Comparison of ENCODE assay signal across 20 cellular contexts in the genomic region with DNA sequence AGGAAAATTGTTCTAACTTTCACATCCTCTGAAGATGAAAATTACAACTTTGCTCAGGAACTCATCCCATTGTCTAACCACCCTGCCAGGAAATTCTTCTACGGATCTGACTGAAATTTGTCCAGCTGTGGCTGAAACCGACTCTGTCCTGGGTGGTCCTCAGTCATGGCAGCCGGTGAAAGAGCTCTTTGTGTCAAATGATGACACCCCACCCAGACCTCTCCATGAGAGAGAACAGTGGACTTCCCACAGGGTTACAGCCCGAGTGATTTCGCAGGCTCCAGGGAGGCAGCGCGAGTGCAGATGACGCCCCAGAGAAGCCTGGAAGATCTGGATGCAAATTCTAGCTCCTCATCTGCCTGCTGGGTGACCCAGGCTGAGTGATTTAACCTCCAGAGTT.
A peak's percentile ranks its signal among the peaks of the same experiment; 100 is the strongest.
DNase-seq lines count a peak whose midpoint lies in the region; ATAC-seq and TF ChIP-seq lines count a peak whose summit lies in the region.
"Had no signal": no experiment of that assay in that cellular context is flagged by ENCODE, and none has a peak within 500 bp of the region (broad histone marks: within the 10 kb centered on the region; RNA-seq: fewer than 3 reads in every experiment).

No MANE protein-coding gene starts in this region.

- DNase-seq in Right ventricle myocardium inferior (ENCODE audit: missing footprints) (no peak), right atrium auricular region (ENCODE audit: low spot score) (no peak), left ventricle myocardium superior (no peak), left ventricle myocardium inferior (no peak), neural crest cell (ENCODE audit: low read depth, low spot score) (peak; percentile 3), sciatic nerve (ENCODE audit: low spot score) (no peak), hepatic stellate cell (ENCODE audit: low spot score) (no peak)
- no peak for DNase-seq in naive thymus-derived CD8-positive, alpha-beta T cell
- DNase-seq: Caco-2; CD4-positive, CD25-positive, alpha-beta regulatory T cell; CD8-positive, alpha-beta T cell; DMS153; DND-41; GOT3; HFFc6 had no signal

- no peaks in the 10 kb centered on the region for H3K27me3 Mint-ChIP-seq in neural crest cell (ENCODE audit: low read depth)
- peaks cover 0 to 6% (median 0%) of the 10 kb centered on the region in 5 donors for H3K27me3 Mint-ChIP-seq in naive thymus-derived CD8-positive, alpha-beta T cell
- H3K27me3 Mint-ChIP-seq: CD4-positive, CD25-positive, alpha-beta regulatory T cell had no signal

- ATAC-seq in Right ventricle myocardium inferior, result peak; percentile 47
- ATAC-seq in left ventricle myocardium superior, result peak; percentile 52
- ATAC-seq in sciatic nerve, result peak; percentile 92
- no peak for ATAC-seq in naive thymus-derived CD8-positive, alpha-beta T cell
- ATAC-seq: CD8-positive, alpha-beta T cell had no signal

- TF ChIP-seq CTCF in right atrium auricular region (IDR thresholded peaks at IDR 0.05), result no peak
- no peak for TF ChIP-seq CTCF in left ventricle myocardium inferior (IDR thresholded peaks at IDR 0.05; ENCODE audit: borderline replicate concordance)
- TF ChIP-seq CTCF in neural crest cell (conservative IDR thresholded peaks at IDR 0.05), result no peak

- peak overlapping the region; percentile 2 for H3K27ac Mint-ChIP-seq in neural crest cell (ENCODE audit: unreplicated experiment)
- peak overlapping the region in 2 of 10 donors; percentile 42 to 48 for H3K27ac Mint-ChIP-seq in naive thymus-derived CD8-positive, alpha-beta T cell
- H3K27ac Mint-ChIP-seq: B cell; CD4-positive, CD25-positive, alpha-beta regulatory T cell; CD8-positive, alpha-beta T cell; HFFc6 had no signal

- peaks cover 12% of the 10 kb centered on the region for H3K4me1 Mint-ChIP-seq in neural crest cell
- peaks cover 0 to 6% (median 3%) of the 10 kb centered on the region in 4 donors for H3K4me1 Mint-ChIP-seq in naive thymus-derived CD8-positive, alpha-beta T cell

- H3K36me3 ChIP-seq in right atrium auricular region (no peaks in the 10 kb centered on the region), left ventricle myocardium inferior (no peaks in the 10 kb centered on the region)
- H3K36me3 ChIP-seq: BLaER1, HAP-1 had no signal

- no peaks in the 10 kb centered on the region for H3K36me3 Mint-ChIP-seq in neural crest cell (ENCODE audit: low read depth)
- peaks cover 0 to 8% (median 0%) of the 10 kb centered on the region in 3 donors for H3K36me3 Mint-ChIP-seq in naive thymus-derived CD8-positive, alpha-beta T cell
- H3K36me3 Mint-ChIP-seq: CD4-positive, CD25-positive, alpha-beta regulatory T cell; CD8-positive, alpha-beta T cell had no signal

- H3K4me3 ChIP-seq in right atrium auricular region (no peak overlapping the region), left ventricle myocardium inferior (no peak overlapping the region)
- H3K4me3 ChIP-seq: BLaER1, HAP-1 had no signal

- H3K4me1 ChIP-seq in right atrium auricular region (no peaks in the 10 kb centered on the region), left ventricle myocardium inferior (no peaks in the 10 kb centered on the region)
- H3K4me1 ChIP-seq: BLaER1, Caco-2, HAP-1 had no signal

- no peaks in the 10 kb centered on the region for H3K27me3 ChIP-seq in right atrium auricular region
- no peaks in the 10 kb centered on the region for H3K27me3 ChIP-seq in left ventricle myocardium inferior (ENCODE audit: low read depth)
- H3K27me3 ChIP-seq: BLaER1 had no signal

- H3K9me3 Mint-ChIP-seq in neural crest cell, result no peaks in the 10 kb centered on the region
- H3K9me3 Mint-ChIP-seq in naive thymus-derived CD8-positive, alpha-beta T cell, result peaks cover 0 to 10% (median under 1%) of the 10 kb centered on the region in 9 donors

- H3K27ac ChIP-seq in right atrium auricular region, result no peak overlapping the region
- H3K27ac ChIP-seq in left ventricle myocardium inferior (replicated peaks), result no peak overlapping the region
- H3K27ac ChIP-seq: 22Rv1, BLaER1, C4-2B had no signal

- no peak overlapping the region for H3K4me3 Mint-ChIP-seq in neural crest cell
- H3K4me3 Mint-ChIP-seq in naive thymus-derived CD8-positive, alpha-beta T cell, result no peak overlapping the region
- H3K4me3 Mint-ChIP-seq: B cell; CD4-positive, CD25-positive, alpha-beta regulatory T cell; CD8-positive, alpha-beta T cell; HFFc6 had no signal

- intact Hi-C loops in Right ventricle myocardium inferior (cut with DNase I), result no loop called here
- intact Hi-C loops in left ventricle myocardium superior (cut with micrococcal nuclease), result no loop called here
- intact Hi-C loops in left ventricle myocardium inferior (cut with micrococcal nuclease), result no loop called here
- intact Hi-C loops in sciatic nerve (cut with DNase I), result no loop called here

- H3K9me3 ChIP-seq in right atrium auricular region, result no peaks in the 10 kb centered on the region
- H3K9me3 ChIP-seq in left ventricle myocardium inferior (replicated peaks), result no peaks in the 10 kb centered on the region
- H3K9me3 ChIP-seq: Caco-2, HAP-1 had no signal

- POLR2A ChIA-PET in naive thymus-derived CD8-positive, alpha-beta T cell (lab: Charles Lee), result no interaction called here

Comparison
In these comparisons a context has a peak if more than half of its experiments do, and no peak if none do; other contexts are left out.
1. ATAC-seq: peak in Right ventricle myocardium inferior (single experiment), left ventricle myocardium superior (single experiment) and sciatic nerve (single experiment); none in naive thymus-derived CD8-positive, alpha-beta T cell (0 of 2).